12 cellular contexts compared by ENCODE assay signal in genomic region chr13:39776439-39776838, GRCh38.
DNase-seq lines count a peak whose midpoint lies in the region; ATAC-seq and TF ChIP-seq lines count a peak whose summit lies in the region.
"Had no signal": no experiment of that assay in that cellular context is flagged by ENCODE, and none has a peak within 500 bp of the region (broad histone marks: within the 10 kb centered on the region; RNA-seq: fewer than 3 reads in every experiment).

No MANE protein-coding gene starts in this region.

- H3K18ac ChIP-seq in mesendoderm (ENCODE audit: low read length) = no peak overlapping the region

- H3K9me3 Mint-ChIP-seq in activated T-helper 17 cell treated with anti-CD3 and anti-CD28 coated beads, Interleukin-2, amount 50 U/mL, for 72 hours = no peaks in the 10 kb centered on the region
- no peaks in the 10 kb centered on the region for H3K9me3 Mint-ChIP-seq in CD8-positive, alpha-beta T cell

- H4K5ac ChIP-seq in mesendoderm (ENCODE audit: low read length) = no peak overlapping the region

- H3K27ac ChIP-seq in mesendoderm (ENCODE audit: low read depth, low read length) = no peak overlapping the region
- H3K27ac ChIP-seq in adrenal gland = no peak overlapping the region
- no peak overlapping the region for H3K27ac ChIP-seq in CD8-positive, alpha-beta T cell (ENCODE audit: low read depth, low read length)
- H3K27ac ChIP-seq: prostate gland, SK-N-MC had no signal

- H4K8ac ChIP-seq in mesendoderm (ENCODE audit: low read depth, low read length) = no peak overlapping the region

- no peak overlapping the region for H2BK120ac ChIP-seq in mesendoderm (ENCODE audit: low read depth, low read length)

- peak; percentile 31 for DNase-seq in mesendoderm
- no peak for DNase-seq in adrenal gland
- DNase-seq in SKM-1 treated with dmso at 0.1 percent for 144 hours (lab: John Stamatoyannopoulos, UW; ENCODE audit: unreplicated experiment) = no peak
- no peak for DNase-seq in CD8-positive, alpha-beta T cell
- DNase-seq: amniotic stem cell, NCI-H1436 treated with DMSO at 0.1 percent for 48 hours had no signal

- H3K4me3 ChIP-seq in mesendoderm (ENCODE audit: low read length) (no peak overlapping the region), adrenal gland (no peak overlapping the region)
- H3K4me3 ChIP-seq in CD8-positive, alpha-beta T cell (ENCODE audit: low read depth, low read length) = no peak overlapping the region
- H3K4me3 ChIP-seq: prostate gland, SK-N-MC had no signal

- no peaks in the 10 kb centered on the region for H3K36me3 Mint-ChIP-seq in activated T-helper 17 cell treated with anti-CD3 and anti-CD28 coated beads, Interleukin-2, amount 50 U/mL, for 72 hours (ENCODE audit: low read depth)
- no peaks in the 10 kb centered on the region for H3K36me3 Mint-ChIP-seq in CD8-positive, alpha-beta T cell

- no peaks in the 10 kb centered on the region for H3K27me3 Mint-ChIP-seq in activated T-helper 17 cell treated with anti-CD3 and anti-CD28 coated beads, Interleukin-2, amount 50 U/mL, for 72 hours
- H3K27me3 Mint-ChIP-seq in CD8-positive, alpha-beta T cell (ENCODE audit: low read depth) = no peaks in the 10 kb centered on the region

- H3K23ac ChIP-seq in mesendoderm (ENCODE audit: low read length) = no peak overlapping the region

- H3K79me2 ChIP-seq in mesendoderm (ENCODE audit: control insufficient read depth, insufficient read depth, low read length) = no peaks in the 10 kb centered on the region

- no peak overlapping the region for H2BK15ac ChIP-seq in mesendoderm (replicated peaks; ENCODE audit: low read depth)

- no peak overlapping the region for H3K56ac ChIP-seq in mesendoderm (ENCODE audit: low read length)

- H3K4me2 ChIP-seq in mesendoderm (ENCODE audit: low read length) = no peak overlapping the region

- no CpG with 5 or more reads among the region's 3 CpGs for WGBS in mesendoderm (ENCODE audit: extremely low coverage, insufficient coverage, low lambda C conversion rate)
- 73 to 84% (median 80%) methylated on average over 3 of the region's 3 CpGs for WGBS in adrenal gland, 4 donors

- H3K4me1 ChIP-seq in mesendoderm (ENCODE audit: control insufficient read depth, low read depth, low read length) = peaks cover 2% of the 10 kb centered on the region
- no peaks in the 10 kb centered on the region for H3K4me1 ChIP-seq in adrenal gland (replicated peaks in 1 of 2)
- H3K4me1 ChIP-seq in CD8-positive, alpha-beta T cell (ENCODE audit: insufficient read depth, low read length) = peaks cover 25% of the 10 kb centered on the region
- H3K4me1 ChIP-seq: prostate gland had no signal

- H3K27me3 ChIP-seq in mesendoderm (ENCODE audit: insufficient read depth, low read length, poor library complexity) = no peaks in the 10 kb centered on the region
- no peaks in the 10 kb centered on the region for H3K27me3 ChIP-seq in adrenal gland
- no peaks in the 10 kb centered on the region for H3K27me3 ChIP-seq in CD8-positive, alpha-beta T cell (ENCODE audit: insufficient read depth, low read length)

- TF ChIP-seq POLR2A in adrenal gland (IDR thresholded peaks at IDR 0.05) = no peak

- H3K4me1 Mint-ChIP-seq in activated T-helper 17 cell treated with anti-CD3 and anti-CD28 coated beads, Interleukin-2, amount 50 U/mL, for 72 hours = peaks cover 33% of the 10 kb centered on the region
- peaks cover 31% of the 10 kb centered on the region for H3K4me1 Mint-ChIP-seq in CD8-positive, alpha-beta T cell (ENCODE audit: low read depth)

- intact Hi-C loops in adrenal gland (cut with DNase I) = no loop called here
- intact Hi-C loops in CD8-positive, alpha-beta T cell (cut with DNase I, micrococcal nuclease) = loop anchor here (5.0 kb wide), 3 partner anchors 166 to 906 kb away; no protein-coding TSS in a partner anchor

- H3K4me3 Mint-ChIP-seq in activated T-helper 17 cell treated with anti-CD3 and anti-CD28 coated beads, Interleukin-2, amount 50 U/mL, for 72 hours = peak overlapping the region; percentile 58
- H3K4me3 Mint-ChIP-seq in CD8-positive, alpha-beta T cell = no peak overlapping the region

- POLR2A ChIA-PET in CD8-positive, alpha-beta T cell (lab: Charles Lee) = no interaction called here

- peaks cover 0 to 5% (median 0%) of the 10 kb centered on the region in 3 donors for H3K9me3 ChIP-seq in adrenal gland (replicated peaks in 1 of 3)
- H3K9me3 ChIP-seq in CD8-positive, alpha-beta T cell (ENCODE audit: low read length) = no peaks in the 10 kb centered on the region
- H3K9me3 ChIP-seq: prostate gland had no signal

- CTCF ChIA-PET in CD8-positive, alpha-beta T cell (lab: Charles Lee) = interaction anchor here (1.1 to 2.1 kb wide), 7 partner anchors 8 to 1003 kb away, joined by 3 to 11 read pairs (median 4); no protein-coding TSS in a partner anchor

- H3K36me3 ChIP-seq in mesendoderm (ENCODE audit: control insufficient read depth, insufficient read depth, low read length) (no peaks in the 10 kb centered on the region), adrenal gland (replicated peaks in 1 of 2) (no peaks in the 10 kb centered on the region)
- no peaks in the 10 kb centered on the region for H3K36me3 ChIP-seq in CD8-positive, alpha-beta T cell (ENCODE audit: insufficient read depth, low read length)
- H3K36me3 ChIP-seq: prostate gland had no signal

- no peak overlapping the region for H2AK5ac ChIP-seq in mesendoderm (ENCODE audit: low read length)

- no peak for TF ChIP-seq CTCF in adrenal gland (IDR thresholded peaks at IDR 0.05)
- TF ChIP-seq CTCF in CD8-positive, alpha-beta T cell (IDR thresholded peaks at IDR 0.05) = no peak

- H3K4ac ChIP-seq in mesendoderm (ENCODE audit: low read depth, low read length) = no peak overlapping the region

- peak; percentile 57 for ATAC-seq in GM18517 (IDR thresholded peaks at IDR 0.05; ENCODE audit: unreplicated experiment)
- peak; percentile 93 for ATAC-seq in HG02610 (IDR thresholded peaks at IDR 0.05; ENCODE audit: unreplicated experiment)
- ATAC-seq in activated T-helper 17 cell treated with anti-CD3 and anti-CD28 coated beads, Interleukin-2, amount 50 U/mL, for 72 hours (replicated peaks) = peak; percentile 83
- ATAC-seq in CD8-positive, alpha-beta T cell = no peak
- no peak for ATAC-seq in GM19463 (IDR thresholded peaks at IDR 0.05; ENCODE audit: unreplicated experiment)

- H3K9ac ChIP-seq in mesendoderm (ENCODE audit: low read length) = no peak overlapping the region

- no peaks in the 10 kb centered on the region for H3K79me1 ChIP-seq in mesendoderm (ENCODE audit: low read length)

- no peak overlapping the region for H2BK5ac ChIP-seq in mesendoderm (ENCODE audit: low read length)

- peak overlapping the region; percentile 91 for H3K27ac Mint-ChIP-seq in activated T-helper 17 cell treated with anti-CD3 and anti-CD28 coated beads, Interleukin-2, amount 50 U/mL, for 72 hours
- H3K27ac Mint-ChIP-seq in CD8-positive, alpha-beta T cell = no peak overlapping the region

Comparison
In these comparisons a context has a peak if more than half of its experiments do, and no peak if none do; other contexts are left out.
1. ATAC-seq: peak in GM18517 (single experiment), HG02610 (single experiment) and activated T-helper 17 cell treated with anti-CD3 and anti-CD28 coated beads, Interleukin-2, amount 50 U/mL, for 72 hours (single experiment); none in CD8-positive, alpha-beta T cell (single experiment) and GM19463 (single experiment).
2. intact Hi-C loops: an anchor here in CD8-positive, alpha-beta T cell (5.0 kb wide); none called in adrenal gland.